ENCODE assay signal across 20 cellular contexts in the genomic region with DNA sequence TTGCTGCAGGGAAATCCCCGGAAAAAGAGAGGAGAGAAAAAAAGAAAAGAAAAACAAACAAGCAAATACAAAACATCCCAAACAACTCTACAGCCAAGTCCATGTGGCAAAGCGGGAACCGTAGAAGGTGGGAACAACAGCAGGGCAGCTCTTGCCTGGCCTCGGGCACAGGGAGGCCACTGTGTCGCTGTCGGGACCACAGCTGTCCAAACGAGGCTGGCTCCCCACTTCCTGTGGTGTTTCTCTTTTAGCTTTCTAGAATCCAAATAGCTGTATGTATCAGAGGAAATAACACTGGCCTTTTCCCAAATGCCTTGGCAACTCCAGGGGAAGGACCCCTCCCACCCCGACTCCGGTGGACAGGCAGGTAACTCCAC. TPM values are rescaled to one million over a fixed set of nuclear protein-coding genes. Genes with fewer than 3 reads are reported as not detected.
A peak's percentile ranks its signal among the peaks of the same experiment; 100 is the strongest.
DNase-seq lines count a peak whose midpoint lies in the region; ATAC-seq and TF ChIP-seq lines count a peak whose summit lies in the region.
"Had no signal": no experiment of that assay in that cellular context is flagged by ENCODE, and none has a peak within 500 bp of the region (broad histone marks: within the 10 kb centered on the region; RNA-seq: fewer than 3 reads in every experiment).

No MANE protein-coding gene starts in this region.

- intact Hi-C loops in heart right ventricle (cut with DNase I), result loop anchor here in 1 of 10 donors (5.0 to 10.0 kb wide), 2 partner anchors 64 to 84 kb away; no protein-coding TSS in a partner anchor
- intact Hi-C loops in Right ventricle myocardium superior (cut with DNase I), result no loop called here
- intact Hi-C loops in left colon (cut with DNase I, micrococcal nuclease), result loop anchor here in 1 of 2 donors (10.0 kb wide), 1 partner anchor 196 kb away; no protein-coding TSS in a partner anchor
- intact Hi-C loops in sciatic nerve (cut with DNase I), result loop anchor here (10.0 kb wide), 1 partner anchor 196 kb away; no protein-coding TSS in a partner anchor
- intact Hi-C loops in uterus (cut with DNase I; ENCODE audit: low total_unique reads), result loop anchor here (5.0 kb wide), 1 partner anchor 194 kb away; no protein-coding TSS in a partner anchor

- DNase-seq in heart right ventricle, result no peak
- DNase-seq in Right ventricle myocardium superior, result no peak
- no peak for DNase-seq in left colon
- DNase-seq in sciatic nerve (ENCODE audit: low spot score), result no peak
- DNase-seq in uterus, result no peak
- DNase-seq in stimulated activated CD4-positive, alpha-beta T cell treated with anti-CD3 and anti-CD28 coated beads, Interleukin-4, amount 100 ng/mL, for 4 hours, result no peak
- DNase-seq: activated effector memory CD4-positive, alpha-beta T cell treated with anti-CD3 and anti-CD28 coated beads, Interleukin-2, amount 50 U/mL, for 16 hours; CD4-positive, CD25-positive, alpha-beta regulatory T cell; effector memory CD8-positive, alpha-beta T cell; mesenchymal stem cell; NCI-H1436; NCI-H226; SHP77; stimulated activated CD4-positive, alpha-beta T cell treated with anti-CD3 and anti-CD28 coated beads, Interleukin-15, amount 100 ng/mL, for 24 hours had no signal

- H3K27me3 ChIP-seq in heart right ventricle (no peaks in the 10 kb centered on the region), uterus (no peaks in the 10 kb centered on the region)

- 43 to 57% methylated on average over 9 of the region's 9 CpGs for WGBS in heart right ventricle, 2 donors

- H3K27ac ChIP-seq in heart right ventricle (peak overlapping the region in 3 of 10 donors; percentile 14 to 47 (median 26)), uterus (peak overlapping the region; percentile 58 to 79)

- H3K4me1 ChIP-seq in heart right ventricle (peaks cover 5 to 57% (median 37%) of the 10 kb centered on the region in 9 donors), uterus (peaks cover 15 to 18% of the 10 kb centered on the region in 2 donors)

- no peak for TF ChIP-seq CTCF in heart right ventricle (IDR thresholded peaks at IDR 0.05)
- no peak for TF ChIP-seq CTCF in uterus (IDR thresholded peaks at IDR 0.05)

- H3K4me3 ChIP-seq in heart right ventricle (no peak overlapping the region), uterus (no peak overlapping the region)

- H3K36me3 ChIP-seq in heart right ventricle, result no peaks in the 10 kb centered on the region
- H3K36me3 ChIP-seq in uterus, result no peaks in the 10 kb centered on the region

- H3K9me3 ChIP-seq in heart right ventricle, result no peaks in the 10 kb centered on the region
- H3K9me3 ChIP-seq in uterus, result no peaks in the 10 kb centered on the region

- TF ChIP-seq POLR2A in uterus (IDR thresholded peaks at IDR 0.05), result no peak

- ATAC-seq in heart right ventricle (peak in 5 of 8 donors; percentile 15 to 54 (median 32)), Right ventricle myocardium superior (ENCODE audit: poor library complexity) (no peak), left colon (peak; percentile 1), sciatic nerve (peak; percentile 27), GM18873 (IDR thresholded peaks at IDR 0.05; ENCODE audit: low FRiP score, unreplicated experiment) (no peak), GM21576 (IDR thresholded peaks at IDR 0.05; ENCODE audit: unreplicated experiment) (no peak)
- ATAC-seq: effector memory CD8-positive, alpha-beta T cell; WTC11 had no signal

RNA-seq across cellular contexts. Expression of a gene that starts 41.6 kb away (rescaled TPM):
- total RNA-seq in heart right ventricle (not detected), Right ventricle myocardium superior (not detected), left colon (1 to 10 TPM in 1 of 2 donors, under 1 TPM in 1; 0.45 to 1.5 TPM), sciatic nerve (0.49 TPM), uterus (1 to 10 TPM in 1 of 4 donors, under 1 TPM in 1, not detected in 2; 0.97 to 2.8 TPM)
- not detected for polyA plus RNA-seq in heart right ventricle
- total RNA-seq: A172; CD4-positive, CD25-positive, alpha-beta regulatory T cell; H4; LHCN-M2 had no signal
- polyA plus RNA-seq: CD4-positive, CD25-positive, alpha-beta regulatory T cell had no signal

Comparison
In these comparisons a context has a peak if more than half of its experiments do, and no peak if none do; other contexts are left out.
1. ATAC-seq: peak in heart right ventricle (5 of 8), left colon (single experiment) and sciatic nerve (single experiment); none in Right ventricle myocardium superior (single experiment), GM18873 (single experiment) and GM21576 (single experiment).